ENCODE assay signal across 15 cellular contexts in genomic region chr1:103602740-103603139, GRCh38. TPM values are rescaled to one million over a fixed set of nuclear protein-coding genes. Genes with fewer than 3 reads are reported as not detected.
DNase-seq lines count a peak whose midpoint lies in the region; ATAC-seq, FAIRE-seq and TF ChIP-seq lines count a peak whose summit lies in the region.
"Not testable (repeated sequence)": the region's sequence is repeated elsewhere in the genome, so short reads cannot be mapped to it uniquely, and the experiment has no call there.
"Had no signal": no experiment of that assay in that cellular context is flagged by ENCODE, and none has a peak within 500 bp of the region (broad histone marks: within the 10 kb centered on the region; RNA-seq: fewer than 3 reads in every experiment).

No MANE protein-coding gene starts in this region.

- H2BK12ac ChIP-seq in H1 (ENCODE audit: low read depth, low read length) = not testable (repeated sequence)

- TF ChIP-seq RAD21 in H1 (IDR thresholded peaks at IDR 0.05 in 1 of 2, conservative IDR thresholded peaks at IDR 0.05 in 1 of 2; ENCODE audit: low read depth in 2 of 2, low read length in 2 of 2) = not testable (repeated sequence)

- not testable (repeated sequence) for H3K4me1 ChIP-seq in H1 (replicated peaks in 1 of 4; ENCODE audit: control insufficient read depth in 3 of 4, insufficient read depth in 4 of 4, low read length in 3 of 4); pancreas

- H3K27me3 ChIP-seq in bronchial epithelial cell (ENCODE audit: control insufficient read depth, insufficient read depth, low read length); H1 (replicated peaks in 1 of 4; ENCODE audit: control insufficient read depth in 3 of 4, extremely low read depth in 1 of 4, insufficient read depth in 3 of 4, low read length in 3 of 4); pancreas: not testable (repeated sequence)

- no CpG with 5 or more reads among the region's 3 CpGs for WGBS in H1 (ENCODE audit: extremely low coverage in 1 of 2, insufficient coverage in 1 of 2, insufficient read length in 1 of 2, insufficient replicate concordance in 2 of 2, low coverage in 1 of 2, low lambda C conversion rate in 2 of 2, missing lambda C conversion rate in 1 of 2), 2 experiments
- no CpG with 5 or more reads among the region's 3 CpGs for WGBS in pancreas, 2 donors

- not testable (repeated sequence) for H3K23me2 ChIP-seq in H1 (ENCODE audit: low read depth, low read length)

- not testable (repeated sequence) for H4K20me1 ChIP-seq in H1 (replicated peaks in 1 of 2; ENCODE audit: control insufficient read depth in 1 of 2, insufficient read depth in 2 of 2, low read length in 2 of 2)

- FAIRE-seq in GM12892 (lab: Jason Lieb, UNC) (peak; percentile 86), GM19239 (lab: Jason Lieb, UNC) (peak; percentile 72), RCC 7860 (lab: Jason Lieb, UNC) (peak; percentile 45), bronchial epithelial cell (lab: Jason Lieb, UNC) (peak; percentile 58), H1 (lab: Jason Lieb, UNC) (peak; percentile 39), frontal cortex (lab: Jason Lieb, UNC) (peak; percentile 92), pancreas (lab: Jason Lieb, UNC) (peak; percentile 37)

- H4K91ac ChIP-seq in H1 (replicated peaks; ENCODE audit: insufficient read length, low read length) = not testable (repeated sequence)

- not testable (repeated sequence) for H3K23ac ChIP-seq in H1 (ENCODE audit: insufficient read length)

- H3K18ac ChIP-seq in H1 (ENCODE audit: extremely low read depth, low read length) = not testable (repeated sequence)

- H3K14ac ChIP-seq in H1 (ENCODE audit: insufficient read length) = not testable (repeated sequence)

- H3K9ac ChIP-seq in H1 (replicated peaks in 1 of 4; ENCODE audit: extremely low read depth in 1 of 4, low read depth in 3 of 4, low read length in 3 of 4) = not testable (repeated sequence)

- not testable (repeated sequence) for H2BK15ac ChIP-seq in H1 (ENCODE audit: low read length)

- not testable (repeated sequence) for H3K9me3 ChIP-seq in H1 (ENCODE audit: insufficient read depth in 2 of 2, low read depth in 1 of 2, low read length in 1 of 2); pancreas

- H4K5ac ChIP-seq in H1 (ENCODE audit: insufficient read length, low read depth, low read length) = not testable (repeated sequence)

- H3K27ac ChIP-seq in H1 (ENCODE audit: low read depth, low read length); pancreas: not testable (repeated sequence)

- not testable (repeated sequence) for H3K56ac ChIP-seq in H1 (replicated peaks; ENCODE audit: insufficient read length, low read depth, low read length)

- H3K79me1 ChIP-seq in H1 (ENCODE audit: low read depth, low read length) = not testable (repeated sequence)

- not testable (repeated sequence) for TF ChIP-seq EP300 in H1 (IDR thresholded peaks at IDR 0.05; ENCODE audit: borderline replicate concordance in 1 of 2, low read depth in 2 of 2, low read length in 2 of 2)

- DNase-seq in GM12892 (ENCODE audit: insufficient read length); GM19239 (ENCODE audit: insufficient read length, low spot score); RCC 7860 (ENCODE audit: low spot score); bronchial epithelial cell (ENCODE audit: low read depth); H1 (ENCODE audit: low read depth in 1 of 2, low spot score in 2 of 2); frontal cortex (ENCODE audit: low spot score in 2 of 2); pancreas: not testable (repeated sequence)

- CTCF ChIA-PET in H1 (lab: Charles Lee; ENCODE audit: partially characterized antibody) = not testable (repeated sequence)

- H3K79me2 ChIP-seq in H1 (ENCODE audit: control insufficient read depth in 1 of 2, insufficient read depth in 2 of 2, low read length in 2 of 2) = not testable (repeated sequence)

- not testable (repeated sequence) for H3K36me3 ChIP-seq in bronchial epithelial cell (ENCODE audit: control insufficient read depth, insufficient read depth, low read length); H1 (ENCODE audit: control insufficient read depth in 2 of 4, insufficient read depth in 4 of 4, low read length in 3 of 4); pancreas

- not testable (repeated sequence) for H3K4me3 ChIP-seq in bronchial epithelial cell (ENCODE audit: low read depth, low read length); H1 (ENCODE audit: extremely low read depth in 1 of 4, insufficient read depth in 2 of 4, low read depth in 3 of 4, low read length in 4 of 4); pancreas

- H3K4ac ChIP-seq in H1 (replicated peaks; ENCODE audit: insufficient read length, low read depth, low read length) = not testable (repeated sequence)

- H3K4me2 ChIP-seq in H1 (ENCODE audit: insufficient read depth in 1 of 2, low read depth in 2 of 2, low read length in 2 of 2) = not testable (repeated sequence)

- not testable (repeated sequence) for H2BK5ac ChIP-seq in H1 (ENCODE audit: low read depth, low read length)

- not testable (repeated sequence) for H2BK20ac ChIP-seq in H1 (ENCODE audit: low read length)

- TF ChIP-seq CTCF in bronchial epithelial cell (IDR thresholded peaks at IDR 0.05; ENCODE audit: insufficient read depth, low read length, severe bottlenecking); H1 (IDR thresholded peaks at IDR 0.05; ENCODE audit: control extremely low read depth in 1 of 3, insufficient read depth in 1 of 3, low read depth in 1 of 3, low read length in 3 of 3); pancreas (IDR thresholded peaks at IDR 0.05): not testable (repeated sequence)

- not testable (repeated sequence) for H2AK5ac ChIP-seq in H1 (ENCODE audit: low read depth, low read length)

- POLR2A ChIA-PET in H1 (lab: Charles Lee; ENCODE audit: partially characterized antibody) = not testable (repeated sequence)

- H2BK120ac ChIP-seq in H1 (replicated peaks; ENCODE audit: low read depth, low read length) = not testable (repeated sequence)

- TF ChIP-seq POLR2A in GM12892 (IDR thresholded peaks at IDR 0.05; ENCODE audit: low read depth, low read length); H1 (IDR thresholded peaks at IDR 0.05; ENCODE audit: control extremely low read depth in 1 of 2, low read depth in 2 of 2, low read length in 2 of 2): not testable (repeated sequence)

- intact Hi-C loops in pancreas (cut with DNase I) = not testable (repeated sequence)

- H2AFZ ChIP-seq in H1 (ENCODE audit: low read length) = not testable (repeated sequence)

- peak in 2 of 4 donors; percentile 37 to 47 for ATAC-seq in pancreas

- not testable (repeated sequence) for H4K8ac ChIP-seq in H1 (ENCODE audit: extremely low read depth, insufficient read depth, low read length)

RNA-seq across cellular contexts. Expression of gene AMY2A, which starts 14.5 kb away (rescaled TPM):
- not detected for polyA plus RNA-seq in GM12892 (2012; ENCODE audit: missing spikeins)
- total RNA-seq in bronchial epithelial cell (not detected in 2 replicates), frontal cortex (not detected), pancreas (over 10,000 TPM in 1 of 6 donors, 1,000 to 10,000 TPM in 5; 1,431 to 10,733 (median 5,290) TPM)
- total RNA-seq in H1 (2021; fragmentation: NEBNext Ultra II Directional; extraction: Animal tissue kit (Norgen Biotek cat#: 25700)) = not detected in 2 replicates
- polyA plus RNA-seq in H1 (2011; rRNA removed) (not detected in 2 replicates), pancreas (1,000 to 10,000 TPM; 1,297 to 1,480 TPM)
- polyA plus RNA-seq in H1 (2011; cell fraction: cytosol; rRNA removed) = not detected
- not detected for polyA plus RNA-seq in H1 (2011; cell fraction: nucleus; rRNA removed)
- polyA plus RNA-seq in H1 (2012, experiment 1 of 2) = not detected in 4 replicates
- polyA plus RNA-seq in H1 (2012, experiment 2 of 2) = not detected
- not detected for polyA plus RNA-seq in H1 (2013, experiment 1 of 2)
- polyA plus RNA-seq in H1 (2013, experiment 2 of 2) = not detected
- polyA minus RNA-seq in H1 (2011; rRNA and poly(A)+ RNA removed) = not detected in 2 replicates
- not detected for polyA minus RNA-seq in H1 (2011; cell fraction: cytosol; rRNA and poly(A)+ RNA removed)
- polyA minus RNA-seq in H1 (2011; cell fraction: nucleus; rRNA and poly(A)+ RNA removed) = not detected
- total RNA-seq: A673; CD4-positive, alpha-beta memory T cell; CD4-positive, CD25-positive, alpha-beta regulatory T cell; CD8-positive, alpha-beta memory T cell; Daoy; G401 had no signal
- polyA plus RNA-seq: AG04450; CD14-positive monocyte; CD4-positive, alpha-beta memory T cell; CD4-positive, CD25-positive, alpha-beta regulatory T cell; CD8-positive, alpha-beta memory T cell had no signal

RNA-seq across cellular contexts. Expression of gene AMY2B, which starts 31.4 kb away (rescaled TPM):
- 11.2 TPM for polyA plus RNA-seq in GM12892 (2012; ENCODE audit: missing spikeins)
- 3.9 and 5.5 TPM in 2 replicates for total RNA-seq in bronchial epithelial cell
- 2.0 and 2.1 TPM in 2 replicates for total RNA-seq in H1 (2021; fragmentation: NEBNext Ultra II Directional; extraction: Animal tissue kit (Norgen Biotek cat#: 25700))
- 1.2 and 2.0 TPM in 2 replicates for polyA plus RNA-seq in H1 (2011; rRNA removed)
- 3.7 TPM for polyA plus RNA-seq in H1 (2011; cell fraction: cytosol; rRNA removed)
- 4.2 TPM for polyA plus RNA-seq in H1 (2011; cell fraction: nucleus; rRNA removed)
- polyA plus RNA-seq in H1 (2012, experiment 1 of 2) = 2.0 to 3.2 TPM (median 2.8 TPM) in 4 replicates
- polyA plus RNA-seq in H1 (2012, experiment 2 of 2) = 0.30 TPM
- polyA plus RNA-seq in H1 (2013, experiment 1 of 2) = 2.3 TPM
- polyA plus RNA-seq in H1 (2013, experiment 2 of 2) = 1.5 TPM
- polyA minus RNA-seq in H1 (2011; rRNA and poly(A)+ RNA removed) = 1.8 TPM in 2 replicates
- polyA minus RNA-seq in H1 (2011; cell fraction: cytosol; rRNA and poly(A)+ RNA removed) = 1.1 TPM
- 5.2 TPM for polyA minus RNA-seq in H1 (2011; cell fraction: nucleus; rRNA and poly(A)+ RNA removed)
- 146 TPM for total RNA-seq in frontal cortex
- 1,000 to 10,000 TPM in 3 of 6 donors, 100 to 1,000 TPM in 3; 343 to 2,598 (median 964) TPM for total RNA-seq in pancreas
- 100 to 1,000 TPM; 318 to 597 TPM for polyA plus RNA-seq in pancreas

RNA-seq across cellular contexts. Expression of gene AMY1A, which starts 52.8 kb away (rescaled TPM):
- polyA plus RNA-seq in GM12892 (2012; ENCODE audit: missing spikeins) = not detected
- total RNA-seq in bronchial epithelial cell = under 0.01 TPM in 1 of 2 replicates, not detected in the other
- total RNA-seq in H1 (2021; fragmentation: NEBNext Ultra II Directional; extraction: Animal tissue kit (Norgen Biotek cat#: 25700)) = not detected in 2 replicates
- not detected in 2 replicates for polyA plus RNA-seq in H1 (2011; rRNA removed)
- polyA plus RNA-seq in H1 (2011; cell fraction: cytosol; rRNA removed) = not detected
- polyA plus RNA-seq in H1 (2011; cell fraction: nucleus; rRNA removed) = not detected
- polyA plus RNA-seq in H1 (2012, experiment 1 of 2) = not detected in 4 replicates
- not detected for polyA plus RNA-seq in H1 (2012, experiment 2 of 2)
- not detected for polyA plus RNA-seq in H1 (2013, experiment 1 of 2)
- polyA plus RNA-seq in H1 (2013, experiment 2 of 2) = not detected
- polyA minus RNA-seq in H1 (2011; rRNA and poly(A)+ RNA removed) = not detected in 2 replicates
- not detected for polyA minus RNA-seq in H1 (2011; cell fraction: cytosol; rRNA and poly(A)+ RNA removed)
- polyA minus RNA-seq in H1 (2011; cell fraction: nucleus; rRNA and poly(A)+ RNA removed) = not detected
- not detected for total RNA-seq in frontal cortex
- 1 to 10 TPM in 2 of 6 donors, under 1 TPM in 4; 0.38 to 1.7 (median 0.66) TPM for total RNA-seq in pancreas
- polyA plus RNA-seq in pancreas = not detected
- total RNA-seq: A673; CD4-positive, alpha-beta memory T cell; CD4-positive, CD25-positive, alpha-beta regulatory T cell; CD8-positive, alpha-beta memory T cell; Daoy; G401 had no signal
- polyA plus RNA-seq: AG04450; CD14-positive monocyte; CD4-positive, alpha-beta memory T cell; CD4-positive, CD25-positive, alpha-beta regulatory T cell; CD8-positive, alpha-beta memory T cell had no signal

Comparison
In these comparisons a context has a peak if more than half of its experiments do, and no peak if none do; other contexts are left out.
1. RNA of gene AMY2A, which starts 14.5 kb away (total RNA-seq): 1,431 to 10,733 TPM in pancreas; not detected in bronchial epithelial cell, not detected in H1 and not detected in frontal cortex (single experiment); every median in the first group is over 1,000 times any median in the second.
2. RNA of gene AMY2B, which starts 31.4 kb away (total RNA-seq): 343 to 2,598 TPM in pancreas and 146 TPM in frontal cortex (single experiment); 3.9 to 5.5 TPM in bronchial epithelial cell and 2.0 to 2.1 TPM in H1; every median in the first group is over 10 times any median in the second.